8 cellular contexts compared by ENCODE assay signal in genomic region chr16:54930034-54930938, GRCh38. TPM values are rescaled to one million over a fixed set of nuclear protein-coding genes. Genes with fewer than 3 reads are reported as not detected.
A peak's percentile ranks its signal among the peaks of the same experiment; 100 is the strongest.
DNase-seq lines count a peak whose midpoint lies in the region; ATAC-seq and TF ChIP-seq lines count a peak whose summit lies in the region.

Gene IRX5 (plus strand): TSS chr16:54930865. CDS start chr16:54931199, 334 bp downstream.

- H3K4me1 ChIP-seq in CD8-positive, alpha-beta memory T cell (ENCODE audit: insufficient read depth, low read length): peaks cover 18% of the 10 kb centered on the region
- H3K4me1 ChIP-seq in mucosa of rectum (ENCODE audit: control insufficient read depth in 2 of 2, insufficient read depth in 2 of 2, low read length in 2 of 2) (peaks cover 14 to 19% of the 10 kb centered on the region in 2 donors), testis (peaks cover 8% of the 10 kb centered on the region)

- H3K27ac Mint-ChIP-seq in CD8-positive, alpha-beta memory T cell: peak within 1 kb of the TSS in 7 of 8 donors; percentile 22 to 89 (median 66)
- peak within 1 kb of the TSS; percentile 96 for H3K27ac Mint-ChIP-seq in HFFc6
- H3K27ac Mint-ChIP-seq in activated B cell treated with CpG ODN at 0.5 μM for 24 hours: peak within 1 kb of the TSS; percentile 68

- WGBS in testis, 2 donors: 1% methylated on average over 49 to 66 of the region's 71 CpGs

- H3K9me3 Mint-ChIP-seq in CD8-positive, alpha-beta memory T cell: peaks cover 14 to 22% (median 16%) of the 10 kb centered on the region in 5 donors
- H3K9me3 Mint-ChIP-seq in HFFc6: no peaks in the 10 kb centered on the region
- H3K9me3 Mint-ChIP-seq in activated B cell treated with CpG ODN at 0.5 μM for 24 hours: no peaks in the 10 kb centered on the region

- H3K4me1 Mint-ChIP-seq in CD8-positive, alpha-beta memory T cell: peaks cover 21 to 39% (median 28%) of the 10 kb centered on the region in 3 donors
- H3K4me1 Mint-ChIP-seq in HFFc6 (ENCODE audit: low read depth) (peaks cover 51% of the 10 kb centered on the region), activated B cell treated with CpG ODN at 0.5 μM for 24 hours (peaks cover 31% of the 10 kb centered on the region)

- peak within 1 kb of the TSS; percentile 87 to 94 (median 89) for H3K4me3 Mint-ChIP-seq in CD8-positive, alpha-beta memory T cell
- peak within 1 kb of the TSS; percentile 93 for H3K4me3 Mint-ChIP-seq in HFFc6
- H3K4me3 Mint-ChIP-seq in activated B cell treated with CpG ODN at 0.5 μM for 24 hours: peak within 1 kb of the TSS; percentile 88

- H3K27me3 ChIP-seq in CD8-positive, alpha-beta memory T cell (ENCODE audit: insufficient read depth, low read length, poor library complexity, severe bottlenecking): peaks cover 52% of the 10 kb centered on the region
- H3K27me3 ChIP-seq in mucosa of rectum (ENCODE audit: control insufficient read depth in 2 of 2, insufficient read depth in 2 of 2, low read length in 2 of 2): peaks cover 49 to 60% of the 10 kb centered on the region in 2 donors
- H3K27me3 ChIP-seq in testis: peaks cover 1% of the 10 kb centered on the region

- no peaks in the 10 kb centered on the region for H3K36me3 ChIP-seq in CD8-positive, alpha-beta memory T cell (ENCODE audit: insufficient read depth, low read length)
- H3K36me3 ChIP-seq in mucosa of rectum (ENCODE audit: control insufficient read depth in 2 of 2, insufficient read depth in 2 of 2, low read length in 2 of 2) (no peaks in the 10 kb centered on the region), testis (ENCODE audit: low read depth, missing control alignments) (no peaks in the 10 kb centered on the region)

- H3K4me3 ChIP-seq in CD8-positive, alpha-beta memory T cell (ENCODE audit: low read length): peak within 1 kb of the TSS; percentile 50
- H3K4me3 ChIP-seq in mucosa of rectum (ENCODE audit: low read length in 2 of 2) (peak within 1 kb of the TSS; percentile 68 to 77), testis (peak within 1 kb of the TSS; percentile 56 to 67)

- TF ChIP-seq CTCF in HFFc6 (IDR thresholded peaks at IDR 0.05): peak; percentile 34
- no peak for TF ChIP-seq CTCF in activated B cell treated with CpG ODN at 0.5 μM for 24 hours (IDR thresholded peaks at IDR 0.05)
- TF ChIP-seq CTCF in testis (IDR thresholded peaks at IDR 0.05): no peak

- H3K27me3 Mint-ChIP-seq in CD8-positive, alpha-beta memory T cell: peaks cover 63 to 73% of the 10 kb centered on the region in 2 donors
- H3K27me3 Mint-ChIP-seq in HFFc6 (ENCODE audit: insufficient read depth) (peaks cover 5% of the 10 kb centered on the region), activated B cell treated with CpG ODN at 0.5 μM for 24 hours (peaks cover 58% of the 10 kb centered on the region)

- intact Hi-C loops in activated B cell treated with CpG ODN at 0.5 μM for 24 hours (cut with micrococcal nuclease) (no loop called here), testis (cut with DNase I; ENCODE audit: low total_unique reads) (no loop called here)

- POLR2A ChIA-PET in CD8-positive, alpha-beta memory T cell (lab: Charles Lee): no interaction called here
- POLR2A ChIA-PET in activated B cell treated with CpG ODN at 0.5 μM for 24 hours (lab: Charles Lee): no interaction called here

- H3K27ac ChIP-seq in CD8-positive, alpha-beta memory T cell (ENCODE audit: low read depth, low read length): peak within 1 kb of the TSS; percentile 31
- H3K27ac ChIP-seq in mucosa of rectum (ENCODE audit: low read depth in 2 of 2, low read length in 2 of 2) (peak within 1 kb of the TSS in 1 of 2 donors; percentile 20), testis (peak within 1 kb of the TSS in 1 of 2 donors; percentile 66)

- peak within 1 kb of the TSS; percentile 14 to 56 for H3K9ac ChIP-seq in mucosa of rectum (ENCODE audit: low read depth in 1 of 2, low read length in 2 of 2)

- CTCF ChIA-PET in CD8-positive, alpha-beta memory T cell (lab: Charles Lee): no interaction called here
- CTCF ChIA-PET in activated B cell treated with CpG ODN at 0.5 μM for 24 hours (lab: Charles Lee): no interaction called here

- no peaks in the 10 kb centered on the region for H3K9me3 ChIP-seq in CD8-positive, alpha-beta memory T cell (ENCODE audit: low read length)
- no peaks in the 10 kb centered on the region for H3K9me3 ChIP-seq in mucosa of rectum (ENCODE audit: control insufficient read depth in 2 of 2, low read length in 2 of 2)
- no peaks in the 10 kb centered on the region for H3K9me3 ChIP-seq in testis

- DNase-seq in CD8-positive, alpha-beta memory T cell: peak in 1 of 5 donors; percentile 19
- DNase-seq in HFFc6 (peak; percentile 94), NCI-H446 (lab: John Stamatoyannopoulos, UW) (peak; percentile 78 to 85), activated B cell treated with CpG ODN at 0.5 μM for 24 hours (peak; percentile 25), testis (peak; percentile 80)

- no peak for TF ChIP-seq POLR2A in testis (IDR thresholded peaks at IDR 0.05)

- ATAC-seq in activated B cell treated with CpG ODN at 0.5 μM for 24 hours (ENCODE audit: low read depth) (no peak), esophagus mucosa (peak; percentile 81), HG02852 (IDR thresholded peaks at IDR 0.05; ENCODE audit: unreplicated experiment) (no peak)

- peaks cover 0 to 3% (median 0%) of the 10 kb centered on the region in 3 donors for H3K36me3 Mint-ChIP-seq in CD8-positive, alpha-beta memory T cell
- H3K36me3 Mint-ChIP-seq in HFFc6 (ENCODE audit: low read depth) (peaks cover 24% of the 10 kb centered on the region), activated B cell treated with CpG ODN at 0.5 μM for 24 hours (ENCODE audit: low read depth) (peaks cover 2% of the 10 kb centered on the region)

RNA-seq across cellular contexts. Expression of gene IRX5, which starts in this region (rescaled TPM):
- total RNA-seq in CD8-positive, alpha-beta memory T cell: not detected
- not detected for polyA plus RNA-seq in CD8-positive, alpha-beta memory T cell
- 1 to 10 TPM; 4.5 to 5.7 (median 4.7) TPM for total RNA-seq in HFFc6 (2021; fragmentation: NEBNext Ultra II Directional; extraction: Animal tissue kit (Norgen Biotek cat#: 25700))
- total RNA-seq in activated B cell treated with CpG ODN at 0.5 μM for 24 hours (0.07 TPM in 1 of 2 replicates, not detected in the other), esophagus mucosa (7.5 TPM), testis (1 to 10 TPM; 2.9 to 5.7 TPM)
- 2.3 TPM for polyA plus RNA-seq in testis (ENCODE audit: insufficient read depth, low read depth, low replicate concordance)

Comparison
In these comparisons a context has a peak if more than half of its experiments do, and no peak if none do; other contexts are left out.
1. Peak in DNase-seq in activated B cell treated with CpG ODN at 0.5 μM for 24 hours; RNA of the gene not detected or under 1 TPM.